ENCODE assay signal across 23 cellular contexts in the genomic region with DNA sequence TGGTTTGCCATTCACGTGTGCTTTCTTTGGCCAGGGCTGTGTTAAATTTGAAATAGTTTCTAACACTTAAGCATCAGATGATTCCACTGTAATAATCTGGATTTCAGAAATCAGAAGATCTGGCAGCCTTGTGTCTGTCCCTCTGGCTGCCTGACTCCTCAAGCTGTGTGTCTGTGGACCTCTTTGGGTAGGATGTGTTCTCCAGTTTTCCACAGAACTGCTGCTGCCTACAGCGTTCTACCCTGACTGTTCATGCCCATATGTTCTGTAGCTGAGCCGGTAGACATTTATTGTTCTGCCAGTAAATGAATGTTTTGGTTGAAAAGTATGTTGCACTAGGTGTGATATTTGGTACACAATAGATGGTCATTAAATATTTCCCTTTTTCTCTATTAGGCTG.
"Had no signal": no experiment of that assay in that cellular context is flagged by ENCODE, and none has a peak within 500 bp of the region (broad histone marks: within the 10 kb centered on the region; RNA-seq: fewer than 3 reads in every experiment).

No MANE protein-coding gene starts in this region.

- H3K27me3 ChIP-seq: pancreas, sigmoid colon, spleen, suprapubic skin, tibial artery, upper lobe of right lung had no signal

- H3K4me1 ChIP-seq: lower lobe of right lung, pancreas, prostate gland, sigmoid colon, spleen, suprapubic skin, tibial artery, upper lobe of right lung had no signal

- H3K27ac ChIP-seq: hepatocyte, lower lobe of right lung, pancreas, prostate gland, sigmoid colon, spleen, suprapubic skin, thoracic aorta, tibial artery, upper lobe of right lung had no signal

- H3K4me3 ChIP-seq: hepatocyte, lower lobe of right lung, pancreas, prostate gland, sigmoid colon, spleen, suprapubic skin, thoracic aorta, tibial artery, upper lobe of right lung had no signal

- H3K36me3 ChIP-seq: lower lobe of right lung, pancreas, prostate gland, sigmoid colon, spleen, suprapubic skin, thoracic aorta, tibial artery, upper lobe of right lung had no signal

- H3K9me3 ChIP-seq: lower lobe of right lung, pancreas, prostate gland, sigmoid colon, spleen, suprapubic skin, thoracic aorta, tibial artery, upper lobe of right lung had no signal

- DNase-seq: kidney glomerular epithelial cell; left cardiac atrium; left ventricle myocardium superior; lower lobe of right lung; mammary epithelial cell; mesenchymal stem cell; naive thymus-derived CD8-positive, alpha-beta T cell; nucleus accumbens; pancreas; retina; right cardiac atrium; sigmoid colon; small intestine; spleen; stimulated activated CD4-positive, alpha-beta T cell treated with anti-CD3 and anti-CD28 coated beads, Interleukin-4, amount 100 ng/mL, for 24 hours; stimulated activated naive CD4-positive, alpha-beta T cell; tibial artery; trophoblast cell; upper lobe of right lung had no signal
